27 cellular contexts compared by ENCODE assay signal in the genomic region with DNA sequence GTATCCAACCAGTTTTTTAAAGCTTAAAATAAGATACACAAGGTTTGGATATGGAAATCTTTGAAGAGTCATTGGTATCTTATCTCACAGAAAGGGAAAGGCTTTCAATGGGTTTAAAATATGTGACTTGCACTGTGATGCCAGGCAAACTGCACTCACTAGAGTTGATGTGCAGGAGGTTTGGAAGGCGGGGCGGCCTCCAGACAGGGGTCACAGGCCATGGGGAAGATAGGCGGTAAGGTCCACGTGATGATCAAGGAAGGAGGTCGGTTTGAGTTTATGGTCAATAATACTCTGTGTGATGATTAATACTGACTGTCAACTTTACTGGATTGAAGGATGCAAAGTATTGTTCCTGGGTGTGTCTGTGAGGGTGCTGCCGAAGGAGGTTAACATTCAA. TPM values are rescaled to one million over a fixed set of nuclear protein-coding genes. Genes with fewer than 3 reads are reported as not detected.
DNase-seq lines count a peak whose midpoint lies in the region; ATAC-seq and TF ChIP-seq lines count a peak whose summit lies in the region.
"Had no signal": no experiment of that assay in that cellular context is flagged by ENCODE, and none has a peak within 500 bp of the region (broad histone marks: within the 10 kb centered on the region; RNA-seq: fewer than 3 reads in every experiment).

No MANE protein-coding gene starts in this region.

- H3K4me3 ChIP-seq in ACC112 (ENCODE audit: low read depth, low read length) (peak overlapping the region; percentile 24; the same call in 1 of the 2 replicates), SJSA1 (no peak overlapping the region), fibroblast of lung (replicated peaks in 1 of 4; ENCODE audit: control extremely low read depth in 1 of 4, insufficient read depth in 1 of 4, low read depth in 3 of 4, low read length in 4 of 4) (no peak overlapping the region), rectal smooth muscle tissue (ENCODE audit: low read length) (no peak overlapping the region)
- H3K4me3 ChIP-seq: GM23338, ovary, tibial nerve had no signal

- H3K4me2 ChIP-seq in fibroblast of lung (ENCODE audit: extremely low read depth, insufficient read depth, low read length): no peak overlapping the region
- H3K4me2 ChIP-seq: GM23338, KMS-11 had no signal

- H3K4me1 Mint-ChIP-seq in immature natural killer cell: peaks cover 7 to 10% of the 10 kb centered on the region in 2 donors
- H3K4me1 Mint-ChIP-seq: activated CD4-positive, alpha-beta T cell treated with anti-CD3 and anti-CD28 coated beads, Interleukin-2, amount 10 ng/mL, durations not matched to agents 24 days and 14 days; activated naive CD4-positive, alpha-beta T cell treated with anti-CD3 and anti-CD28 coated beads, Interleukin-2, amount 10 ng/mL, durations not matched to agents 7 days and 5 days; stimulated activated naive CD8-positive, alpha-beta T cell treated with anti-CD3 and anti-CD28 coated beads, Interleukin-15, amount 100 ng/mL, for 72 hours had no signal

- H3K9me3 Mint-ChIP-seq in immature natural killer cell: no peaks in the 10 kb centered on the region
- H3K9me3 Mint-ChIP-seq: activated CD4-positive, alpha-beta T cell treated with anti-CD3 and anti-CD28 coated beads, Interleukin-2, amount 10 ng/mL, durations not matched to agents 24 days and 14 days; activated naive CD4-positive, alpha-beta T cell treated with anti-CD3 and anti-CD28 coated beads, Interleukin-2, amount 10 ng/mL, durations not matched to agents 7 days and 5 days; GM23338; naive thymus-derived CD8-positive, alpha-beta T cell; stimulated activated naive CD8-positive, alpha-beta T cell treated with anti-CD3 and anti-CD28 coated beads, Interleukin-15, amount 100 ng/mL, for 72 hours had no signal

- H3K79me2 ChIP-seq in ACC112 (ENCODE audit: control insufficient read depth, insufficient read depth, low read length, unreplicated experiment) (peaks cover 77% of the 10 kb centered on the region), fibroblast of lung (ENCODE audit: control insufficient read depth, insufficient read depth, low read length) (peaks cover 36% of the 10 kb centered on the region)

- DNase-seq in SJSA1 (ENCODE audit: low read depth in 1 of 2, low spot score in 2 of 2) (no peak), fibroblast of lung (ENCODE audit: low read depth in 2 of 2) (no peak), NCI-H748 (lab: John Stamatoyannopoulos, UW; ENCODE audit: unreplicated experiment) (no peak), immature natural killer cell (no peak), T-helper 9 cell (no peak)
- DNase-seq: activated CD4-positive, alpha-beta T cell treated with anti-CD3 and anti-CD28 coated beads, Interleukin-2, amount 10 ng/mL, durations not matched to agents 24 days and 14 days; activated naive CD4-positive, alpha-beta T cell treated with anti-CD3 and anti-CD28 coated beads, Interleukin-2, amount 10 ng/mL, durations not matched to agents 7 days and 5 days; amygdala; BE2C; cortex of kidney; DMS79; GF-D8; glutamatergic neuron; naive thymus-derived CD8-positive, alpha-beta T cell; NCI-H1694 treated with DMSO at 0.1 percent for 48 hours; NCI-H2171; NCI-H524; ovary; stimulated activated CD4-positive, alpha-beta T cell treated with anti-CD3 and anti-CD28 coated beads, Interleukin-15, amount 100 ng/mL, for 24 hours; stimulated activated naive CD8-positive, alpha-beta T cell treated with anti-CD3 and anti-CD28 coated beads, Interleukin-15, amount 100 ng/mL, for 72 hours had no signal

- H3K4me1 ChIP-seq in ACC112 (ENCODE audit: control insufficient read depth, insufficient read depth, low read length, unreplicated experiment): peaks cover 80% of the 10 kb centered on the region
- peaks cover 47% of the 10 kb centered on the region for H3K4me1 ChIP-seq in SJSA1 (replicated peaks)
- peaks cover 38% of the 10 kb centered on the region for H3K4me1 ChIP-seq in fibroblast of lung (ENCODE audit: control insufficient read depth, extremely low read depth, insufficient read depth, low read length)
- peaks cover 17% of the 10 kb centered on the region for H3K4me1 ChIP-seq in rectal smooth muscle tissue (ENCODE audit: control insufficient read depth, insufficient read depth, low read length)

- ATAC-seq in HG03571 (IDR thresholded peaks at IDR 0.05; ENCODE audit: unreplicated experiment): no peak
- ATAC-seq: GM23338; naive thymus-derived CD8-positive, alpha-beta T cell; stimulated activated naive CD8-positive, alpha-beta T cell treated with anti-CD3 and anti-CD28 coated beads, Interleukin-15, amount 100 ng/mL, for 72 hours had no signal

- H3K9me3 ChIP-seq in SJSA1 (replicated peaks) (no peaks in the 10 kb centered on the region), fibroblast of lung (ENCODE audit: control insufficient read depth, insufficient read depth, low read depth, low read length) (no peaks in the 10 kb centered on the region)
- H3K9me3 ChIP-seq: BE2C, ovary, tibial nerve had no signal

- H2AFZ ChIP-seq in ACC112 (ENCODE audit: low read length, unreplicated experiment) (no peak overlapping the region), fibroblast of lung (ENCODE audit: low read length) (no peak overlapping the region)
- H2AFZ ChIP-seq: GM23338 had no signal

- no peaks in the 10 kb centered on the region for H4K20me1 ChIP-seq in fibroblast of lung (ENCODE audit: control insufficient read depth, extremely low read depth, insufficient read depth, low read length)

- H3K27ac Mint-ChIP-seq in immature natural killer cell: no peak overlapping the region
- H3K27ac Mint-ChIP-seq: activated CD4-positive, alpha-beta T cell treated with anti-CD3 and anti-CD28 coated beads, Interleukin-2, amount 10 ng/mL, durations not matched to agents 24 days and 14 days; activated naive CD4-positive, alpha-beta T cell treated with anti-CD3 and anti-CD28 coated beads, Interleukin-2, amount 10 ng/mL, durations not matched to agents 7 days and 5 days; GM23338; naive thymus-derived CD8-positive, alpha-beta T cell; stimulated activated naive CD8-positive, alpha-beta T cell treated with anti-CD3 and anti-CD28 coated beads, Interleukin-15, amount 100 ng/mL, for 72 hours had no signal

- H3K4me3 Mint-ChIP-seq in immature natural killer cell: no peak overlapping the region
- H3K4me3 Mint-ChIP-seq: activated CD4-positive, alpha-beta T cell treated with anti-CD3 and anti-CD28 coated beads, Interleukin-2, amount 10 ng/mL, durations not matched to agents 24 days and 14 days; activated naive CD4-positive, alpha-beta T cell treated with anti-CD3 and anti-CD28 coated beads, Interleukin-2, amount 10 ng/mL, durations not matched to agents 7 days and 5 days; GM23338; naive thymus-derived CD8-positive, alpha-beta T cell; stimulated activated naive CD8-positive, alpha-beta T cell treated with anti-CD3 and anti-CD28 coated beads, Interleukin-15, amount 100 ng/mL, for 72 hours had no signal

- peak overlapping the region; percentile 99 for H3K27ac ChIP-seq in ACC112 (ENCODE audit: low read depth, low read length)
- H3K27ac ChIP-seq in SJSA1: peak overlapping the region; percentile 89
- peak overlapping the region; percentile 79 for H3K27ac ChIP-seq in fibroblast of lung (ENCODE audit: insufficient read depth, low read length)
- peak overlapping the region; percentile 22 for H3K27ac ChIP-seq in rectal smooth muscle tissue (ENCODE audit: low read depth, low read length)
- H3K27ac ChIP-seq: KMS-11, ovary, VCaP had no signal

- TF ChIP-seq CTCF in fibroblast of lung (conservative IDR thresholded peaks at IDR 0.05 in 1 of 2, IDR thresholded peaks at IDR 0.05 in 1 of 2; ENCODE audit: low read depth in 1 of 2, low read length in 2 of 2): no peak

- peaks cover 0 to 6% (median 0%) of the 10 kb centered on the region in 3 donors for H3K36me3 Mint-ChIP-seq in immature natural killer cell
- H3K36me3 Mint-ChIP-seq: activated naive CD4-positive, alpha-beta T cell treated with anti-CD3 and anti-CD28 coated beads, Interleukin-2, amount 10 ng/mL, durations not matched to agents 7 days and 5 days had no signal

- peaks cover 0 to 4% (median 2%) of the 10 kb centered on the region in 3 donors for H3K27me3 Mint-ChIP-seq in immature natural killer cell (ENCODE audit: low read depth in 3 of 3)
- H3K27me3 Mint-ChIP-seq: activated CD4-positive, alpha-beta T cell treated with anti-CD3 and anti-CD28 coated beads, Interleukin-2, amount 10 ng/mL, durations not matched to agents 24 days and 14 days; stimulated activated naive CD8-positive, alpha-beta T cell treated with anti-CD3 and anti-CD28 coated beads, Interleukin-15, amount 100 ng/mL, for 72 hours had no signal

- H3K36me3 ChIP-seq in ACC112 (ENCODE audit: insufficient read depth, low read length) (peaks cover 3% of the 10 kb centered on the region; the same call in 1 of the 2 replicates), SJSA1 (peaks cover 2% of the 10 kb centered on the region; the same call in 1 of the 2 replicates), fibroblast of lung (ENCODE audit: control insufficient read depth, insufficient read depth, low read length) (peaks cover 2% of the 10 kb centered on the region), rectal smooth muscle tissue (ENCODE audit: control insufficient read depth, insufficient read depth, low read length) (no peaks in the 10 kb centered on the region)
- H3K36me3 ChIP-seq: ovary, tibial nerve had no signal

- no peaks in the 10 kb centered on the region for H3K27me3 ChIP-seq in ACC112 (ENCODE audit: insufficient read depth, low read length)
- H3K27me3 ChIP-seq in SJSA1 (replicated peaks): no peaks in the 10 kb centered on the region
- H3K27me3 ChIP-seq in fibroblast of lung (ENCODE audit: control insufficient read depth, insufficient read depth, low read length): no peaks in the 10 kb centered on the region
- no peaks in the 10 kb centered on the region for H3K27me3 ChIP-seq in rectal smooth muscle tissue (ENCODE audit: control insufficient read depth, insufficient read depth, low read length)
- H3K27me3 ChIP-seq: BE2C, ovary, tibial nerve had no signal

- H3K9ac ChIP-seq in fibroblast of lung (ENCODE audit: insufficient read depth, low read length) (no peak overlapping the region), rectal smooth muscle tissue (ENCODE audit: low read length) (no peak overlapping the region)
- H3K9ac ChIP-seq: KMS-11 had no signal

RNA-seq across cellular contexts. Expression of a gene that starts 9.5 kb away (rescaled TPM):
- total RNA-seq in SJSA1 (2014; rRNA removed; shearing (Covaris generic)): 0.24 and 0.50 TPM in 2 replicates
- 2.3 and 5.0 TPM in 2 replicates for total RNA-seq in fibroblast of lung
- 0.20 and 0.22 TPM in 2 replicates for polyA plus RNA-seq in fibroblast of lung
- polyA plus RNA-seq in fibroblast of lung (2012): 0.21 and 0.28 TPM in 2 replicates
- polyA minus RNA-seq in fibroblast of lung (ENCODE audit: low replicate concordance): 0.16 TPM in 1 of 2 replicates, not detected in the other
- under 1 TPM; 0.18 to 0.58 (median 0.38) TPM for polyA plus RNA-seq in immature natural killer cell

RNA-seq across cellular contexts. Expression of a gene that starts 31.1 kb away (rescaled TPM):
- total RNA-seq in SJSA1 (2014; rRNA removed; shearing (Covaris generic)): 15.6 and 16.2 TPM in 2 replicates
- 109 and 116 TPM in 2 replicates for total RNA-seq in fibroblast of lung
- polyA plus RNA-seq in fibroblast of lung (66.8 and 80.2 TPM in 2 replicates), immature natural killer cell (1 to 10 TPM; 2.5 to 5.3 (median 3.4) TPM)
- polyA plus RNA-seq in fibroblast of lung (2012): 60.3 and 64.5 TPM in 2 replicates
- polyA minus RNA-seq in fibroblast of lung (ENCODE audit: low replicate concordance): 129 and 153 TPM in 2 replicates

Comparison
In these comparisons a context has a peak if more than half of its experiments do, and no peak if none do; other contexts are left out.
1. H3K27ac ChIP-seq: peak in every context shown above with its lines; median percentile 99 in ACC112; 89 in SJSA1; 79 in fibroblast of lung; 22 in rectal smooth muscle tissue.